In the genomic region with DNA sequence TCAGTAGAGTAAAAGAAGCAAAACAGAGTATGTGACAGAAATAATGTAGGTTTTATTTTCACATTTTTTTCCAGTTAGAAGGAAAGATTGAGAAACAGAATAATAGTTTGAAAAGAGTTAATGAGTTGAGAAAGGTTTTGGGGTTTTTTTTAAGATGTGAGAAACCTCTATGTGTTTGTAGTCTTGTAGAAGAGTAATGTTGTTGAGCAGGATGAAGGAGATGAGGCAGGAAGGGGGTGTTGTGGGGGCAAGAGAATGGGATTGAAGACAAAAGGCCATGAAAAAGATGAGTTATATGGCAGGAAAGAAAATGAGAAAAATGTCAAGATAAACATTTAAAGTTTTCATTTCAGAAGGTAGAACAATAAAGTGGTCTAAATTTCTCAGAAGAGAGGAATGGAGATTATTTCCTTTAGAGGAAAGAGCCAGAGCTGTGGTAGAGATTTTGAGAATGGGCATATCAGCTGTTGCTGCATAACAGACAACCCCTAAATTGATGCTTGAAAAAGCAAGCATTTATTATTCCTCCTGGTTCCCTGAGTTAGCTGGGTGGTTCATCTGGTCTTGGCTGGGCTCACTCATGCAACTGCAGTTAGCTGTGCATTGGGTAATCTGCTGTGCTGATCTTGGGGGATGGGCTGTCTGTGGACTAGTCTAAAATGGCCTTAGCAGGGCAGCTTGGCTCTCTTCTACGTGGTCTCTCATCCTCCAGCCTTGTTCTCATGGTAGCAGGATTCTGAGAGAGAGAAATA, we compare ENCODE assay signal across 10 cellular contexts. TPM values are rescaled to one million over a fixed set of nuclear protein-coding genes. Genes with fewer than 3 reads are reported as not detected.
DNase-seq lines count a peak whose midpoint lies in the region; ATAC-seq and TF ChIP-seq lines count a peak whose summit lies in the region.
"Had no signal": no experiment of that assay in that cellular context is flagged by ENCODE, and none has a peak within 500 bp of the region (broad histone marks: within the 10 kb centered on the region; RNA-seq: fewer than 3 reads in every experiment).

No MANE protein-coding gene starts in this region.

- H3K36me3 Mint-ChIP-seq in stimulated activated naive CD8-positive, alpha-beta T cell treated with anti-CD3 and anti-CD28 coated beads, Interleukin-15, Interleukin-2, amounts not matched to agents 100 ng/mL and 50 ng/mL, for 24 hours (ENCODE audit: low read depth) = peaks cover 13% of the 10 kb centered on the region
- peaks cover 21 to 22% of the 10 kb centered on the region in 2 donors for H3K36me3 Mint-ChIP-seq in CD14-positive monocyte

- peaks cover 12% of the 10 kb centered on the region for H3K36me3 ChIP-seq in adipocyte (ENCODE audit: control insufficient read depth, insufficient read depth, low read length, severe bottlenecking)

- no peaks in the 10 kb centered on the region for H3K9me3 ChIP-seq in adipocyte (ENCODE audit: control insufficient read depth, low read length)

- H3K4me3 Mint-ChIP-seq in stimulated activated naive CD8-positive, alpha-beta T cell treated with anti-CD3 and anti-CD28 coated beads, Interleukin-15, Interleukin-2, amounts not matched to agents 100 ng/mL and 50 ng/mL, for 24 hours = no peak overlapping the region
- no peak overlapping the region for H3K4me3 Mint-ChIP-seq in CD14-positive monocyte

- no peak for TF ChIP-seq CTCF in CD14-positive monocyte (IDR thresholded peaks at IDR 0.05)

- H3K4me3 ChIP-seq in adipocyte (ENCODE audit: low read length) = no peak overlapping the region

- no peaks in the 10 kb centered on the region for H3K27me3 ChIP-seq in adipocyte (replicated peaks; ENCODE audit: control insufficient read depth, insufficient read depth, low read length)

- H3K27me3 Mint-ChIP-seq in stimulated activated naive CD8-positive, alpha-beta T cell treated with anti-CD3 and anti-CD28 coated beads, Interleukin-15, Interleukin-2, amounts not matched to agents 100 ng/mL and 50 ng/mL, for 24 hours = no peaks in the 10 kb centered on the region
- no peaks in the 10 kb centered on the region for H3K27me3 Mint-ChIP-seq in CD14-positive monocyte (ENCODE audit: low read depth in 3 of 3)

- no peak for ATAC-seq in stimulated activated naive CD8-positive, alpha-beta T cell treated with anti-CD3 and anti-CD28 coated beads, Interleukin-15, Interleukin-2, amounts not matched to agents 100 U/mL and 50 U/mL, for 24 hours
- ATAC-seq in GM21825 (IDR thresholded peaks at IDR 0.05; ENCODE audit: unreplicated experiment) = no peak
- no peak for ATAC-seq in HG02642 (IDR thresholded peaks at IDR 0.05; ENCODE audit: poor library complexity, unreplicated experiment)

- no peak overlapping the region for H3K9ac ChIP-seq in adipocyte (ENCODE audit: low read length)

- H3K9me3 Mint-ChIP-seq in stimulated activated naive CD8-positive, alpha-beta T cell treated with anti-CD3 and anti-CD28 coated beads, Interleukin-15, Interleukin-2, amounts not matched to agents 100 ng/mL and 50 ng/mL, for 24 hours = no peaks in the 10 kb centered on the region
- H3K9me3 Mint-ChIP-seq in CD14-positive monocyte = no peaks in the 10 kb centered on the region

- peaks cover 14% of the 10 kb centered on the region for H3K4me1 Mint-ChIP-seq in stimulated activated naive CD8-positive, alpha-beta T cell treated with anti-CD3 and anti-CD28 coated beads, Interleukin-15, Interleukin-2, amounts not matched to agents 100 ng/mL and 50 ng/mL, for 24 hours (ENCODE audit: low read depth)
- no peaks in the 10 kb centered on the region for H3K4me1 Mint-ChIP-seq in CD14-positive monocyte

- H3K4me1 ChIP-seq in adipocyte (ENCODE audit: control insufficient read depth, insufficient read depth, low read length) = peaks cover 8% of the 10 kb centered on the region

- peak overlapping the region; percentile 28 for H3K27ac Mint-ChIP-seq in stimulated activated naive CD8-positive, alpha-beta T cell treated with anti-CD3 and anti-CD28 coated beads, Interleukin-15, Interleukin-2, amounts not matched to agents 100 ng/mL and 50 ng/mL, for 24 hours
- H3K27ac Mint-ChIP-seq in CD14-positive monocyte = no peak overlapping the region

- intact Hi-C loops in CD14-positive monocyte (cut with micrococcal nuclease) = no loop called here

- DNase-seq in stimulated activated naive CD8-positive, alpha-beta T cell treated with anti-CD3 and anti-CD28 coated beads, Interleukin-15, Interleukin-2, amounts not matched to agents 100 U/mL and 50 U/mL, for 24 hours = no peak
- DNase-seq in adipocyte (ENCODE audit: low read depth) (peak; percentile 53), iPS-NIHi11 (ENCODE audit: low spot score) (peak; percentile 23), CD14-positive monocyte (ENCODE audit: low spot score) (no peak)
- no peak for DNase-seq in stimulated activated CD4-positive, alpha-beta T cell treated with anti-CD3 and anti-CD28 coated beads, Interleukin-12 subunit alpha, Interleukin-12 subunit beta, amount 100 ng/mL, for 4 hours
- DNase-seq: DMS53, SW 1271 had no signal

RNA-seq across cellular contexts. Expression of gene PCGF5, which starts 27.1 kb away (rescaled TPM):
- 10 to 100 TPM; 58.7 to 80.3 TPM for polyA plus RNA-seq in CD14-positive monocyte

Comparison
In these comparisons a context has a peak if more than half of its experiments do, and no peak if none do; other contexts are left out.
1. DNase-seq: peak in adipocyte (single experiment) and iPS-NIHi11 (single experiment); none in stimulated activated naive CD8-positive, alpha-beta T cell treated with anti-CD3 and anti-CD28 coated beads, Interleukin-15, Interleukin-2, amounts not matched to agents 100 U/mL and 50 U/mL, for 24 hours (single experiment), stimulated activated CD4-positive, alpha-beta T cell treated with anti-CD3 and anti-CD28 coated beads, Interleukin-12 subunit alpha, Interleukin-12 subunit beta, amount 100 ng/mL, for 4 hours (single experiment) and CD14-positive monocyte (single experiment).